In the genomic region with DNA sequence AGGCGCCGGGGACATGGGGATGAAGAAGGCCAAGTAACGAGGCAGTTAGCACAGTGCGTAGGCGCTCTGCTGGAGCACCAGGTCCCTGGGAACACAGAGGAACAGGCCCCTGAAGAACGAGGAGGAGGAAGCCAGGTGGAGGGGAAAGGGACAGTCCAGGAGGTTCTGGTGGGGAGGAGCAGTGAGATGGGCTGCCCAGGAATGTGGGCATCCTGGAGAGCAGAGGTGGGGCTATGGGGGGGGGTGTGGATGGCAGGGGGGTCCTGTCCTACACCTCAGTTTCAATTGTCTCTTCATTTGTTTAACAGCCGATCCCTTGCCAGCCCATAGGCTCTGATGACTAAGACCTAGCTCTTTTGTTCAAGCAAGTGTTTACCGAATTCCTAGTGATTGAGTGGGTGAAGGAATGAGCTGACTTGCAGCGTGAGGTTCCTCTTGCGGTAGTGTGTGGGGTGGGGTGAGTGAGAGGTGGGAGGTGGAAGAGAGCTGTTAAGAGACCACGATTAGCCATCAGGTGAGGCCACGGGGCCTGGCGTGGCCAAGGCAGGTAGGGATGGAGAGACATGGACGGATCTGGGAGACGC, we compare ENCODE assay signal across 1 cellular context.
TF ChIP-seq lines count a peak whose summit lies in the region.

No MANE protein-coding gene starts in this region.

TF ChIP-seq in endothelial cell of umbilical vein, 7 proteins besides CTCF, POLR2A, EP300 and RAD21:
- TF ChIP-seq, protein P1, sequence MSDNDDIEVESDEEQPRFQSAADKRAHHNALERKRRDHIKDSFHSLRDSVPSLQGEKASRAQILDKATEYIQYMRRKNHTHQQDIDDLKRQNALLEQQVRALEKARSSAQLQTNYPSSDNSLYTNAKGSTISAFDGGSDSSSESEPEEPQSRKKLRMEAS (IDR thresholded peaks at IDR 0.05; ENCODE audit: insufficient read depth, insufficient read length) = no peak
- TF ChIP-seq POLR2AphosphoS5 (IDR thresholded peaks at IDR 0.05; ENCODE audit: insufficient read depth, low read depth, low read length) = peak; percentile 69
- peak; percentile 49 for TF ChIP-seq JUN (IDR thresholded peaks at IDR 0.05; ENCODE audit: borderline replicate concordance, insufficient read depth, insufficient read length, low read depth)
- TF ChIP-seq FOS (IDR thresholded peaks at IDR 0.05; ENCODE audit: borderline replicate concordance, insufficient read depth, low read length) = peak; percentile 79
